9 cellular contexts compared by ENCODE assay signal in the genomic region with DNA sequence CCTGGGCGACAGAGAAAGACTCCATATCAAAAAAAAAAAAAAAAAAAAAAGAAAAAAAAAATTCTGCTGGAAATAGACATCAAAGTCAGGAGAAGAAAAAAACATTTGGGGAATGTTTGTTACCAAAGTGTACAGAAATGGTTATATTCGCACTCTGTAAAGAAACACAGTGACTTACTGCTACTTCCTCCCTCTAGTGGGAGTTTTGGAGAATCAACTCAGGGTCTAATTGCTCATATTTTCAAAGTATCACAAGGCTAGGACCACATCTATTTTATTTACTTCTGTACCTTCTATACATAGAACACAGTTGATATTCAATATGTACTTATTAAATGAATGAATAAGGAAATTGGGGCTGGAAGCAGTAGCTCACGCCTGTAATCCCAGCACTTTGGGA. TPM values are rescaled to one million over a fixed set of nuclear protein-coding genes. Genes with fewer than 3 reads are reported as not detected.
DNase-seq lines count a peak whose midpoint lies in the region; ATAC-seq and TF ChIP-seq lines count a peak whose summit lies in the region.
"Had no signal": no experiment of that assay in that cellular context is flagged by ENCODE, and none has a peak within 500 bp of the region (broad histone marks: within the 10 kb centered on the region; RNA-seq: fewer than 3 reads in every experiment).

No MANE protein-coding gene starts in this region.

- in situ Hi-C loops in SK-MEL-5 (cut with HindIII; ENCODE audit: low pct_unique_long_range_greater_than_20kb, low sequenced_read_pairs) = no loop called here

- 92 to 98% methylated on average over 3 of the region's 3 CpGs for WGBS in upper lobe of left lung, 2 donors

- ATAC-seq in GM19351 (IDR thresholded peaks at IDR 0.05; ENCODE audit: unreplicated experiment) (peak; percentile 54), GM21423 (IDR thresholded peaks at IDR 0.05; ENCODE audit: unreplicated experiment) (no peak), upper lobe of left lung (ENCODE audit: low FRiP score in 2 of 2) (no peak)

- TF ChIP-seq POLR2A in upper lobe of left lung (IDR thresholded peaks at IDR 0.05) = no peak

- peaks cover 38 to 100% (median 69%) of the 10 kb centered on the region in 4 donors for H3K36me3 ChIP-seq in upper lobe of left lung

- intact Hi-C loops in head of caudate nucleus (cut with DNase I) = no loop called here

- H3K4me3 ChIP-seq in AG09309 (ENCODE audit: control insufficient read depth, low read depth, low read length) (no peak overlapping the region), upper lobe of left lung (no peak overlapping the region)
- H3K4me3 ChIP-seq: pancreas had no signal

- no peaks in the 10 kb centered on the region for H3K27me3 ChIP-seq in upper lobe of left lung
- H3K27me3 ChIP-seq: pancreas had no signal

- TF ChIP-seq EP300 in upper lobe of left lung (IDR thresholded peaks at IDR 0.05) = no peak

- H3K27ac ChIP-seq in upper lobe of left lung = no peak overlapping the region
- H3K27ac ChIP-seq: pancreas had no signal

- DNase-seq in AG09309 (ENCODE audit: low read depth) (no peak), SK-MEL-5 (ENCODE audit: low read depth, low spot score) (peak; percentile 35), foreskin melanocyte (peak; percentile 1), head of caudate nucleus (no peak), upper lobe of left lung (no peak)
- DNase-seq in stimulated activated CD4-positive, alpha-beta T cell treated with anti-CD3 and anti-CD28 coated beads, Interleukin-4, amount 100 ng/mL, for 4 hours = no peak
- DNase-seq: pancreas had no signal

- no peaks in the 10 kb centered on the region for H3K4me1 ChIP-seq in upper lobe of left lung
- H3K4me1 ChIP-seq: pancreas had no signal

- H3K9me3 ChIP-seq in upper lobe of left lung = no peaks in the 10 kb centered on the region
- H3K9me3 ChIP-seq: pancreas had no signal

- TF ChIP-seq CTCF in AG09309 (IDR thresholded peaks at IDR 0.05; ENCODE audit: control insufficient read depth, insufficient read depth, low read depth, low read length, missing control alignments) (peak; percentile 30), upper lobe of left lung (IDR thresholded peaks at IDR 0.05) (no peak)

RNA-seq across cellular contexts. Expression of a gene that starts 24.4 kb away (rescaled TPM):
- total RNA-seq in SK-MEL-5 (2014; rRNA removed; shearing (Covaris generic)) = not detected in 2 replicates
- not detected in 2 replicates for polyA plus RNA-seq in SK-MEL-5 (2015; cell fraction: cytosol; rRNA removed)
- polyA plus RNA-seq in SK-MEL-5 (2015; cell fraction: nucleus; rRNA removed) = not detected in 2 replicates
- total RNA-seq in upper lobe of left lung = 1 to 10 TPM in 5 of 6 donors, not detected in 1; 1.2 to 5.1 (median 3.7) TPM

RNA-seq across cellular contexts. Expression of a gene that starts 30.6 kb away (rescaled TPM):
- total RNA-seq in SK-MEL-5 (2014; rRNA removed; shearing (Covaris generic)) = 22.9 TPM in 2 replicates
- 13.0 and 18.8 TPM in 2 replicates for polyA plus RNA-seq in SK-MEL-5 (2015; cell fraction: cytosol; rRNA removed)
- polyA plus RNA-seq in SK-MEL-5 (2015; cell fraction: nucleus; rRNA removed) = 146 and 149 TPM in 2 replicates
- 10 to 100 TPM; 18.1 to 46.2 (median 23.9) TPM for total RNA-seq in upper lobe of left lung

RNA-seq across cellular contexts. Expression of a gene that starts 39.7 kb away (rescaled TPM):
- total RNA-seq in SK-MEL-5 (2014; rRNA removed; shearing (Covaris generic)) = 0.66 and 1.5 TPM in 2 replicates
- 0.14 and 0.46 TPM in 2 replicates for polyA plus RNA-seq in SK-MEL-5 (2015; cell fraction: cytosol; rRNA removed)
- polyA plus RNA-seq in SK-MEL-5 (2015; cell fraction: nucleus; rRNA removed) = 3.3 and 4.1 TPM in 2 replicates
- 1 to 10 TPM in 2 of 6 donors, under 1 TPM in 4; under 0.01 to 2.1 (median 0.39) TPM for total RNA-seq in upper lobe of left lung

Comparison
In these comparisons a context has a peak if more than half of its experiments do, and no peak if none do; other contexts are left out.
1. DNase-seq: peak in SK-MEL-5 (single experiment) and foreskin melanocyte (single experiment); none in AG09309 (single experiment), head of caudate nucleus (0 of 42), stimulated activated CD4-positive, alpha-beta T cell treated with anti-CD3 and anti-CD28 coated beads, Interleukin-4, amount 100 ng/mL, for 4 hours (0 of 2) and upper lobe of left lung (0 of 2).